In the genomic region with DNA sequence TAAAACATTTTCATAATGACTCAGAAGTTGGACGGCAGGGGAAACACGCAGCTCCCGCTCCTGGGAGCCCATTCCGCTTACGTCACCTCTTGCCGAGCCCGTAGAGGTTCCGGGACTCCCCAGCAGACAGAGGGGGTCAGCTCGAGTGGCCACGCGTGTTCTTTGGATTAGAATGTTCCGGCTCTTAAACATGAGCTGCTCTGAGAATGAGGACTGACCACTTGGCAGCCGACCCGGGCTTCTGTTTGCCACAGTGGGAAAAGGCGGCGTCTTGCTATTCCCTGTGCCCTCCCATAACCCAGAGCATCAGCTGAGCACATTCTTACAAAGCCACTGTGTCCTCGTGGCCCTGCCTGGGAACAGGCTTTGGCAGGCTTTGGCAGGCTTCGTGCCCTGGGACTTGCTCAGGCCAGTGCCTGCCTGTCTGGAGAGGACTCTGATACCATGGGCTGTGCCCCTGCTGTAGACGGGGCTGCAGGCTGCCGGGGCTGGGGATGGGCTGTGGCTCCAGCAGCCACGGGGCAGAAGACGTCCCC, we compare ENCODE assay signal across 10 cellular contexts. TPM values are rescaled to one million over a fixed set of nuclear protein-coding genes. Genes with fewer than 3 reads are reported as not detected.
A peak's percentile ranks its signal among the peaks of the same experiment; 100 is the strongest.
DNase-seq lines count a peak whose midpoint lies in the region; ATAC-seq and TF ChIP-seq lines count a peak whose summit lies in the region.
"Had no signal": no experiment of that assay in that cellular context is flagged by ENCODE, and none has a peak within 500 bp of the region (broad histone marks: within the 10 kb centered on the region; RNA-seq: fewer than 3 reads in every experiment).

No MANE protein-coding gene starts in this region.

- ATAC-seq in GM21515 (IDR thresholded peaks at IDR 0.05; ENCODE audit: unreplicated experiment): no peak
- ATAC-seq: natural killer cell treated with Interleukin-12 subunit alpha and Interleukin-12 subunit beta and Interleukin-15 and Interleukin-18, amount 100 ng/mL, for 72 hours had no signal

- peak overlapping the region; percentile 47 for H3K27ac ChIP-seq in duodenal mucosa (ENCODE audit: low read depth, low read length)
- peak overlapping the region; percentile 63 for H3K27ac ChIP-seq in temporal lobe (ENCODE audit: low read depth, low read length)
- H3K27ac ChIP-seq: SK-N-MC had no signal

- intact Hi-C loops in lower leg skin (cut with DNase I; ENCODE audit: low total_unique reads): no loop called here

- H3K4me3 ChIP-seq in duodenal mucosa (ENCODE audit: low read depth in 1 of 2, low read length in 2 of 2): no peak overlapping the region
- no peak overlapping the region for H3K4me3 ChIP-seq in lower leg skin (ENCODE audit: low read depth, poor library complexity, severe bottlenecking)
- H3K4me3 ChIP-seq: SK-N-MC had no signal

- no peaks in the 10 kb centered on the region for H3K27me3 ChIP-seq in duodenal mucosa (ENCODE audit: control insufficient read depth in 1 of 2, insufficient read depth in 2 of 2, low read length in 2 of 2)

- peak; percentile 90 for DNase-seq in NCI-H226
- DNase-seq in lower leg skin (ENCODE audit: low spot score in 2 of 2): peak; percentile 70 to 93
- DNase-seq in KG1 (lab: John Stamatoyannopoulos, UW): no peak
- DNase-seq in effector CD4-positive, alpha-beta T cell: no peak
- no peak for DNase-seq in T-helper 9 cell

- WGBS in lower leg skin, 2 donors: 44 to 69% methylated on average over 16 to 22 of the region's 22 CpGs

- H3K4me1 ChIP-seq in duodenal mucosa (ENCODE audit: control insufficient read depth in 1 of 2, insufficient read depth in 2 of 2, low read length in 2 of 2): peaks cover 4 to 9% of the 10 kb centered on the region in 2 donors

- peaks cover 27 to 77% of the 10 kb centered on the region in 2 donors for H3K36me3 ChIP-seq in duodenal mucosa (ENCODE audit: control insufficient read depth in 1 of 2, insufficient read depth in 2 of 2, low read length in 2 of 2)

- no peaks in the 10 kb centered on the region for H3K9me3 ChIP-seq in duodenal mucosa (ENCODE audit: control insufficient read depth in 1 of 2, low read length in 2 of 2)

- TF ChIP-seq POLR2A in lower leg skin (IDR thresholded peaks at IDR 0.05): no peak

- no peak for TF ChIP-seq CTCF in lower leg skin (IDR thresholded peaks at IDR 0.05)

- no peak overlapping the region for H3K9ac ChIP-seq in duodenal mucosa (ENCODE audit: low read depth in 1 of 2, low read length in 2 of 2)

RNA-seq across cellular contexts. Expression of gene PFKP, which starts 40.1 kb away (rescaled TPM):
- total RNA-seq in lower leg skin (10 to 100 TPM; 54.9 to 79.3 (median 65.5) TPM), temporal lobe (74.5 TPM)

Comparison
In these comparisons a context has a peak if more than half of its experiments do, and no peak if none do; other contexts are left out.
1. DNase-seq: peak in NCI-H226 (single experiment) and lower leg skin (2 of 2); none in KG1 (single experiment), effector CD4-positive, alpha-beta T cell (single experiment) and T-helper 9 cell (single experiment).